In the genomic region with DNA sequence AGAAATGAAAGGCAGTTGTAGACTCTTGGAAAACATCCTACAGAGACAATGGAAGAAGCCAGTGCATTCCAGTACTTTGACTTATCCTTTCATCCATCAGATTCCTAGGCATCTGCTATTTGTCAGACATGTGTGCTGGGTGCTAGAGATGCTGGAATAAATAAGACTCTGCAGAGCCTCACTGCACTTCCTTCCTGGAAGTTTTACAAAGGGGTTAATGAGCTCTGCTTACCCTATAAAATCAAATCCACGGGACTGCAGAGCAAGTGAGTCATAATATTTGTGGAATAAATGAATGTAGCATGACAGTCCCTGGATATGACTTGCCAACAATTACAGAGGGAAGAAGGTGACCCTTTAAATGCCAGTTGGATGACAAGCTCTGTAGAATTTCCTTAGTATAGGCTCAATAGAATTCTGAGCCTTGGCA, we compare ENCODE assay signal across 16 cellular contexts. TPM values are rescaled to one million over a fixed set of nuclear protein-coding genes. Genes with fewer than 3 reads are reported as not detected.
DNase-seq lines count a peak whose midpoint lies in the region; ATAC-seq, FAIRE-seq and TF ChIP-seq lines count a peak whose summit lies in the region.
"Had no signal": no experiment of that assay in that cellular context is flagged by ENCODE, and none has a peak within 500 bp of the region (broad histone marks: within the 10 kb centered on the region; RNA-seq: fewer than 3 reads in every experiment).

No MANE protein-coding gene starts in this region.

- in situ Hi-C loops in Panc1 (cut with HindIII; ENCODE audit: low pct_unique_long_range_greater_than_20kb, low sequenced_read_pairs) = no loop called here

- H3K4me1 Mint-ChIP-seq in Calu3 (ENCODE audit: low read depth, unreplicated experiment) (peaks cover 43% of the 10 kb centered on the region), immature natural killer cell (no peaks in the 10 kb centered on the region)
- H3K4me1 Mint-ChIP-seq: activated CD8-positive, alpha-beta memory T cell treated with anti-CD3 and anti-CD28 coated beads, Interleukin-2, amount 10 ng/mL, durations not matched to agents 7 days and 5 days; naive B cell had no signal

- BruUV-seq in Calu3 (replicated peaks; lab: Mats Ljungman, UMichigan) = no TSS peak
- BruUV-seq in Panc1 (replicated peaks; lab: Mats Ljungman, UMichigan) = no TSS peak

- H3K4me3 Mint-ChIP-seq in Calu3 (ENCODE audit: low read depth, unreplicated experiment) = no peak overlapping the region
- no peak overlapping the region for H3K4me3 Mint-ChIP-seq in immature natural killer cell
- H3K4me3 Mint-ChIP-seq: activated CD8-positive, alpha-beta memory T cell treated with anti-CD3 and anti-CD28 coated beads, Interleukin-2, amount 10 ng/mL, durations not matched to agents 7 days and 5 days; CD4-positive, CD25-positive, alpha-beta regulatory T cell; GM23338; naive B cell had no signal

- H3K9me3 Mint-ChIP-seq in Calu3 (ENCODE audit: low read depth, unreplicated experiment) (no peaks in the 10 kb centered on the region), immature natural killer cell (peaks cover 0 to 2% (median 0%) of the 10 kb centered on the region in 6 donors)
- H3K9me3 Mint-ChIP-seq: GM23338 had no signal

- H3K9me3 ChIP-seq in Panc1 (ENCODE audit: control insufficient read depth, insufficient read depth, low read depth, low read length) (peaks cover 8% of the 10 kb centered on the region; the same call in 1 of the 2 replicates), muscle layer of duodenum (ENCODE audit: control insufficient read depth in 1 of 2, low read length in 2 of 2) (no peaks in the 10 kb centered on the region)
- H3K9me3 ChIP-seq: upper lobe of left lung had no signal

- H3K4me3 ChIP-seq in Panc1 (ENCODE audit: low read depth in 2 of 2, low read length in 2 of 2) = no peak overlapping the region
- H3K4me3 ChIP-seq in muscle layer of duodenum (ENCODE audit: low read depth in 1 of 2, low read length in 2 of 2) = no peak overlapping the region
- H3K4me3 ChIP-seq: GM23338, K562, upper lobe of left lung had no signal

- CTCF ChIA-PET in Calu3 (lab: Charles Lee) = interaction anchor here (0.6 to 2.6 kb wide), 6 partner anchors 14 to 54 kb away, joined by 3 to 11 read pairs (median 4); no protein-coding TSS in a partner anchor
- CTCF ChIA-PET in Panc1 (lab: Charles Lee) = no interaction called here

- H3K27ac Mint-ChIP-seq in Calu3 (ENCODE audit: unreplicated experiment) = peak overlapping the region; percentile 82
- no peak overlapping the region for H3K27ac Mint-ChIP-seq in immature natural killer cell
- H3K27ac Mint-ChIP-seq: activated CD8-positive, alpha-beta memory T cell treated with anti-CD3 and anti-CD28 coated beads, Interleukin-2, amount 10 ng/mL, durations not matched to agents 7 days and 5 days; CD4-positive, CD25-positive, alpha-beta regulatory T cell; GM23338; naive B cell had no signal

- H3K27me3 ChIP-seq in Panc1 (ENCODE audit: control insufficient read depth, insufficient read depth, low read length) (no peaks in the 10 kb centered on the region), muscle layer of duodenum (ENCODE audit: low read depth, low read length) (no peaks in the 10 kb centered on the region)
- H3K27me3 ChIP-seq: upper lobe of left lung had no signal

- H3K36me3 Mint-ChIP-seq in Calu3 (ENCODE audit: insufficient read depth, unreplicated experiment) (peaks cover 5% of the 10 kb centered on the region), immature natural killer cell (no peaks in the 10 kb centered on the region)
- H3K36me3 Mint-ChIP-seq: activated CD8-positive, alpha-beta memory T cell treated with anti-CD3 and anti-CD28 coated beads, Interleukin-2, amount 10 ng/mL, durations not matched to agents 7 days and 5 days; CD4-positive, CD25-positive, alpha-beta regulatory T cell; naive B cell had no signal

- peak overlapping the region; percentile 80 for H3K27ac ChIP-seq in Panc1 (ENCODE audit: low read length)
- peak overlapping the region; percentile 6 for H3K27ac ChIP-seq in muscle layer of duodenum (ENCODE audit: low read length)
- H3K27ac ChIP-seq: upper lobe of left lung had no signal

- DNase-seq in Calu3 (no peak), Panc1 (ENCODE audit: low read depth, low spot score) (peak; percentile 93), dermis microvascular lymphatic vessel endothelial cell (ENCODE audit: low read depth in 2 of 2) (peak; percentile 76 to 81), CD1c-positive myeloid dendritic cell (ENCODE audit: extremely low spot score) (no peak), immature natural killer cell (no peak), frontal cortex (ENCODE audit: low spot score in 2 of 2) (no peak)
- no peak for DNase-seq in activated CD8-positive, alpha-beta memory T cell treated with anti-CD3 and anti-CD28 coated beads, Interleukin-2, amount 50 U/mL, for 48 hours
- DNase-seq: activated CD8-positive, alpha-beta memory T cell treated with anti-CD3 and anti-CD28 coated beads, Interleukin-2, amount 10 ng/mL, durations not matched to agents 7 days and 5 days; CD4-positive, CD25-positive, alpha-beta regulatory T cell; naive B cell; NCI-H2081 treated with DMSO at 0.1 percent for 48 hours; small intestine; upper lobe of left lung had no signal

- H3K4me1 ChIP-seq in Panc1 (ENCODE audit: control insufficient read depth, insufficient read depth, low read length) (peaks cover 28% of the 10 kb centered on the region), muscle layer of duodenum (ENCODE audit: control insufficient read depth in 1 of 2, insufficient read depth in 2 of 2, low read length in 2 of 2) (peaks cover 0 to 10% of the 10 kb centered on the region in 2 donors)
- H3K4me1 ChIP-seq: upper lobe of left lung had no signal

- POLR2A ChIA-PET in Panc1 (lab: Charles Lee) = interaction anchor here (0.6 kb wide), 2 partner anchors 138 to 359 kb away, joined by 3 read pairs; no protein-coding TSS in a partner anchor

- H3K27me3 Mint-ChIP-seq in Calu3 (ENCODE audit: unreplicated experiment) (no peaks in the 10 kb centered on the region), immature natural killer cell (ENCODE audit: low read depth in 3 of 3) (peaks cover 2 to 10% (median 6%) of the 10 kb centered on the region in 3 donors)

- no peak for FAIRE-seq in frontal cortex (lab: Jason Lieb, UNC)
- FAIRE-seq: K562, small intestine had no signal

- TF ChIP-seq CTCF in Calu3 (IDR thresholded peaks at IDR 0.05; ENCODE audit: unreplicated experiment) (no peak), Panc1 (IDR thresholded peaks at IDR 0.05) (no peak)

- peak; percentile 94 for ATAC-seq in Panc1
- ATAC-seq: activated CD8-positive, alpha-beta memory T cell treated with anti-CD3 and anti-CD28 coated beads, Interleukin-2, amount 10 ng/mL, durations not matched to agents 7 days and 5 days; GM23338; K562 had no signal

- no peaks in the 10 kb centered on the region for H3K36me3 ChIP-seq in Panc1 (ENCODE audit: control insufficient read depth, insufficient read depth, low read length)
- no peaks in the 10 kb centered on the region for H3K36me3 ChIP-seq in muscle layer of duodenum (ENCODE audit: control insufficient read depth in 1 of 2, insufficient read depth in 2 of 2, low read length in 2 of 2)
- H3K36me3 ChIP-seq: upper lobe of left lung had no signal

- intact Hi-C loops in Calu3 (cut with micrococcal nuclease; ENCODE audit: unreplicated experiment) = no loop called here
- intact Hi-C loops in Panc1 (cut with micrococcal nuclease; ENCODE audit: unreplicated experiment) = no loop called here

RNA-seq across cellular contexts. Expression of a gene that starts 52.7 kb away (rescaled TPM):
- total RNA-seq in Calu3 (2022) (142 and 157 TPM in 2 replicates), Panc1 (2021; ENCODE audit: unreplicated experiment) (72.8 TPM), dermis microvascular lymphatic vessel endothelial cell (4.9 and 7.8 TPM in 2 replicates), frontal cortex (6.5 TPM)
- polyA plus RNA-seq in Panc1 (2012; ENCODE audit: insufficient read length) = 140 TPM
- polyA plus RNA-seq in immature natural killer cell = not detected

Comparison
In these comparisons a context has a peak if more than half of its experiments do, and no peak if none do; other contexts are left out.
1. DNase-seq: peak in Panc1 (single experiment) and dermis microvascular lymphatic vessel endothelial cell (2 of 2); none in Calu3 (single experiment), CD1c-positive myeloid dendritic cell (single experiment), immature natural killer cell (0 of 3), activated CD8-positive, alpha-beta memory T cell treated with anti-CD3 and anti-CD28 coated beads, Interleukin-2, amount 50 U/mL, for 48 hours (single experiment) and frontal cortex (0 of 2).